Comparison of ENCODE assay signal across 1 cellular context in genomic region chr1:31435471-31436409, GRCh38.
A peak's percentile ranks its signal among the peaks of the same experiment; 100 is the strongest.
TF ChIP-seq lines count a peak whose summit lies in the region.

No MANE protein-coding gene starts in this region.

TF ChIP-seq in H1, 55 proteins besides CTCF, POLR2A, EP300 and RAD21:
- TF ChIP-seq KDM1A (IDR thresholded peaks at IDR 0.05; ENCODE audit: borderline replicate concordance, low read length) (peak; percentile 80; the same call in 1 of the 2 replicates), SIRT6 (IDR thresholded peaks at IDR 0.05; ENCODE audit: low read length) (no peak)
